In genomic region chr1:82091729-82092128, GRCh38 we compare ENCODE assay signal across 24 cellular contexts.
A peak's percentile ranks its signal among the peaks of the same experiment; 100 is the strongest.
DNase-seq lines count a peak whose midpoint lies in the region; ATAC-seq and TF ChIP-seq lines count a peak whose summit lies in the region.
"Had no signal": no experiment of that assay in that cellular context is flagged by ENCODE, and none has a peak within 500 bp of the region (broad histone marks: within the 10 kb centered on the region; RNA-seq: fewer than 3 reads in every experiment).

No MANE protein-coding gene starts in this region.

- H3K27me3 ChIP-seq in OCI-LY3 (ENCODE audit: low read depth, low read length) (no peaks in the 10 kb centered on the region), mesendoderm (ENCODE audit: insufficient read depth, low read length, poor library complexity) (no peaks in the 10 kb centered on the region), PC-9 (ENCODE audit: insufficient read depth, low read depth) (no peaks in the 10 kb centered on the region)
- H3K27me3 ChIP-seq: cardiac muscle cell, esophagus squamous epithelium had no signal

- no peak overlapping the region for H2BK120ac ChIP-seq in mesendoderm (ENCODE audit: low read depth, low read length)

- no peak overlapping the region for H3K56ac ChIP-seq in mesendoderm (ENCODE audit: low read length)

- H2BK5ac ChIP-seq in mesendoderm (ENCODE audit: low read length), result no peak overlapping the region

- H3K9ac ChIP-seq in OCI-LY3 (ENCODE audit: low read length) (no peak overlapping the region), mesendoderm (ENCODE audit: low read length) (no peak overlapping the region)

- H3K27ac ChIP-seq in OCI-LY3 (ENCODE audit: low read length) (no peak overlapping the region), mesendoderm (ENCODE audit: low read depth, low read length) (no peak overlapping the region), PC-9 (no peak overlapping the region)
- H3K27ac ChIP-seq: cardiac muscle cell, esophagus squamous epithelium had no signal

- no CpG with 5 or more reads among the region's 2 CpGs for WGBS in mesendoderm (ENCODE audit: extremely low coverage, insufficient coverage, low lambda C conversion rate)

- no peaks in the 10 kb centered on the region; the same call in none of the 2 replicates for H3K9me2 ChIP-seq in PC-9 (ENCODE audit: insufficient read depth)

- no peaks in the 10 kb centered on the region for H3K36me3 ChIP-seq in OCI-LY3 (replicated peaks; ENCODE audit: low read depth, low read length)
- no peaks in the 10 kb centered on the region for H3K36me3 ChIP-seq in mesendoderm (ENCODE audit: control insufficient read depth, insufficient read depth, low read length)
- no peaks in the 10 kb centered on the region for H3K36me3 ChIP-seq in PC-9 (ENCODE audit: low read depth)
- H3K36me3 ChIP-seq: cardiac muscle cell, esophagus squamous epithelium had no signal

- no peak overlapping the region for H3K18ac ChIP-seq in mesendoderm (ENCODE audit: low read length)

- H3K9me3 ChIP-seq in OCI-LY3 (ENCODE audit: insufficient read depth, low read length) (no peaks in the 10 kb centered on the region), PC-9 (ENCODE audit: insufficient read depth, low read depth) (no peaks in the 10 kb centered on the region)
- H3K9me3 ChIP-seq: esophagus squamous epithelium had no signal

- no peak overlapping the region for H2AFZ ChIP-seq in OCI-LY3 (ENCODE audit: low read depth, low read length)
- H2AFZ ChIP-seq in PC-9, result no peak overlapping the region

- POLR2A ChIA-PET in PC-9 (lab: Charles Lee; ENCODE audit: unreplicated experiment), result no interaction called here

- H3K4ac ChIP-seq in mesendoderm (ENCODE audit: low read depth, low read length), result no peak overlapping the region

- H3F3A ChIP-seq in PC-9 (ENCODE audit: insufficient read depth, low read depth), result no peaks in the 10 kb centered on the region

- CTCF ChIA-PET in PC-9 (lab: Charles Lee), result no interaction called here

- H2BK15ac ChIP-seq in mesendoderm (replicated peaks; ENCODE audit: low read depth), result no peak overlapping the region

- no peak overlapping the region for H2AK5ac ChIP-seq in mesendoderm (ENCODE audit: low read length)

- no peaks in the 10 kb centered on the region for H4K20me1 ChIP-seq in OCI-LY3 (ENCODE audit: insufficient read depth, low read length)
- H4K20me1 ChIP-seq in PC-9 (ENCODE audit: insufficient read depth), result no peaks in the 10 kb centered on the region

- ATAC-seq in GM18511 (IDR thresholded peaks at IDR 0.05; ENCODE audit: unreplicated experiment), result no peak
- ATAC-seq: activated CD8-positive, alpha-beta memory T cell treated with anti-CD3 and anti-CD28 coated beads, Interleukin-2, amount 10 ng/mL, durations not matched to agents 7 days and 5 days; activated naive CD8-positive, alpha-beta T cell treated with anti-CD3 and anti-CD28 coated beads, Interleukin-2, amount 50 U/mL, for 24 hours; activated T-helper 17 cell treated with anti-CD3 and anti-CD28 coated beads, Interleukin-2, amount 50 U/mL, for 72 hours; T-helper 17 cell had no signal

- peak; percentile 25; the same call in 1 of the 3 replicates for TF ChIP-seq CTCF in GM12872 (IDR thresholded peaks at IDR 0.05; ENCODE audit: insufficient read depth, low read depth, low read length)
- TF ChIP-seq CTCF in OCI-LY3 (IDR thresholded peaks at IDR 0.05; ENCODE audit: low read depth, low read length), result peak; percentile 13; the same call in 1 of the 2 replicates
- TF ChIP-seq CTCF in PC-9 (conservative IDR thresholded peaks at IDR 0.05), result no peak

- no peak overlapping the region for H3K4me2 ChIP-seq in OCI-LY3 (ENCODE audit: low read length)
- H3K4me2 ChIP-seq in mesendoderm (ENCODE audit: low read length), result no peak overlapping the region
- no peak overlapping the region for H3K4me2 ChIP-seq in PC-9

- DNase-seq in fibroblast of gingiva (ENCODE audit: low read depth) (peak; percentile 83), mesendoderm (peak; percentile 52), ecto neural progenitor cell (ENCODE audit: low spot score) (no peak), PC-9 (no peak), NK-92 (lab: John Stamatoyannopoulos, UW; ENCODE audit: unreplicated experiment) (no peak)
- DNase-seq: activated CD8-positive, alpha-beta memory T cell treated with anti-CD3 and anti-CD28 coated beads, Interleukin-2, amount 10 ng/mL, durations not matched to agents 7 days and 5 days; activated naive CD8-positive, alpha-beta T cell treated with anti-CD3 and anti-CD28 coated beads, Interleukin-2, amount 50 U/mL, for 24 hours; CD8-positive, alpha-beta memory T cell; DMS79; esophagus squamous epithelium; HCEC 1CT; hypothalamus; NCI-H1048; NCI-H2081; NCI-H510A treated with DMSO at 0.1 percent for 48 hours; retina; SHP77 treated with DMSO at 0.1 percent for 48 hours; stimulated activated naive CD4-positive, alpha-beta T cell; T-helper 17 cell had no signal

- no peaks in the 10 kb centered on the region for H3K79me1 ChIP-seq in mesendoderm (ENCODE audit: low read length)

- no peak overlapping the region for H4K8ac ChIP-seq in mesendoderm (ENCODE audit: low read depth, low read length)

- H3K23ac ChIP-seq in mesendoderm (ENCODE audit: low read length), result no peak overlapping the region

- intact Hi-C loops in PC-9 (cut with micrococcal nuclease; ENCODE audit: unreplicated experiment), result no loop called here

- BruUV-seq in PC-9 (replicated peaks; lab: Mats Ljungman, UMichigan), result no TSS peak

- H4K5ac ChIP-seq in mesendoderm (ENCODE audit: low read length), result no peak overlapping the region

- H3K79me2 ChIP-seq in OCI-LY3 (ENCODE audit: low read length) (no peaks in the 10 kb centered on the region), mesendoderm (ENCODE audit: control insufficient read depth, insufficient read depth, low read length) (no peaks in the 10 kb centered on the region), PC-9 (ENCODE audit: low read depth) (no peaks in the 10 kb centered on the region)

- H3K4me3 ChIP-seq in OCI-LY3 (ENCODE audit: low read length), result no peak overlapping the region
- no peak overlapping the region for H3K4me3 ChIP-seq in mesendoderm (ENCODE audit: low read length)
- H3K4me3 ChIP-seq in PC-9, result no peak overlapping the region
- H3K4me3 ChIP-seq: cardiac muscle cell, esophagus squamous epithelium had no signal

- no peaks in the 10 kb centered on the region for H3K4me1 ChIP-seq in OCI-LY3 (ENCODE audit: low read length)
- H3K4me1 ChIP-seq in mesendoderm (ENCODE audit: control insufficient read depth, low read depth, low read length), result no peaks in the 10 kb centered on the region
- no peaks in the 10 kb centered on the region for H3K4me1 ChIP-seq in PC-9 (replicated peaks; ENCODE audit: insufficient read depth)
- H3K4me1 ChIP-seq: esophagus squamous epithelium had no signal

Comparison
In these comparisons a context has a peak if more than half of its experiments do, and no peak if none do; other contexts are left out.
1. DNase-seq: peak in fibroblast of gingiva (single experiment) and mesendoderm (single experiment); none in ecto neural progenitor cell (single experiment), PC-9 (0 of 2) and NK-92 (single experiment).